ENCODE assay signal across 9 cellular contexts in genomic region chr12:11729008-11729407, GRCh38.
A peak's percentile ranks its signal among the peaks of the same experiment; 100 is the strongest.
DNase-seq lines count a peak whose midpoint lies in the region; ATAC-seq, FAIRE-seq and TF ChIP-seq lines count a peak whose summit lies in the region.
"Had no signal": no experiment of that assay in that cellular context is flagged by ENCODE, and none has a peak within 500 bp of the region (broad histone marks: within the 10 kb centered on the region; RNA-seq: fewer than 3 reads in every experiment).

No MANE protein-coding gene starts in this region.

- peaks cover 91% of the 10 kb centered on the region for H3K4me1 ChIP-seq in body of pancreas
- H3K4me1 ChIP-seq in pancreas: peaks cover 44 to 80% (median 58%) of the 10 kb centered on the region in 3 donors
- peaks cover 49% of the 10 kb centered on the region for H3K4me1 ChIP-seq in vagina

- no peak for TF ChIP-seq CTCF in GM12865 (IDR thresholded peaks at IDR 0.05; ENCODE audit: insufficient read depth, low read depth, low read length, missing control alignments)
- no peak for TF ChIP-seq CTCF in body of pancreas (IDR thresholded peaks at IDR 0.05)
- no peak for TF ChIP-seq CTCF in pancreas (IDR thresholded peaks at IDR 0.05)
- no peak for TF ChIP-seq CTCF in vagina (IDR thresholded peaks at IDR 0.05)

- WGBS in body of pancreas, 2 donors: 12 to 13% methylated on average over 4 of the region's 4 CpGs
- 8 to 11% methylated on average over 4 of the region's 4 CpGs for WGBS in pancreas, 2 donors

- peak overlapping the region; percentile 82 to 90 (median 85) for H3K27ac ChIP-seq in body of pancreas
- peak overlapping the region; percentile 49 to 86 (median 70) for H3K27ac ChIP-seq in pancreas
- H3K27ac ChIP-seq in vagina: no peak overlapping the region
- H3K27ac ChIP-seq: ovary had no signal

- DNase-seq in GM12865 (ENCODE audit: low read depth): peak; percentile 78
- peak; percentile 65 for DNase-seq in Jurkat, Clone E6-1 (ENCODE audit: low read depth, low spot score)
- DNase-seq in body of pancreas: peak; percentile 90 to 96 (median 94)
- peak; percentile 78 to 93 (median 90) for DNase-seq in pancreas
- DNase-seq in vagina (ENCODE audit: extremely low spot score in 2 of 2): no peak
- DNase-seq in left cardiac atrium: no peak
- no peak for DNase-seq in GM03348 (ENCODE audit: low spot score)
- DNase-seq: ovary had no signal

- H3K4me3 ChIP-seq in GM12865 (ENCODE audit: low read depth, low read length) (no peak overlapping the region), body of pancreas (no peak overlapping the region), pancreas (no peak overlapping the region), vagina (no peak overlapping the region)
- no peak overlapping the region for H3K4me3 ChIP-seq in Jurkat, Clone E6-1 (ENCODE audit: low read length)
- H3K4me3 ChIP-seq: ovary had no signal

- FAIRE-seq in pancreas (lab: Jason Lieb, UNC): no peak

- ATAC-seq in body of pancreas: peak; percentile 83
- ATAC-seq in pancreas: peak; percentile 73 to 84 (median 82)
- no peak for ATAC-seq in left cardiac atrium
- ATAC-seq in GM21717 (IDR thresholded peaks at IDR 0.05; ENCODE audit: unreplicated experiment): no peak

- intact Hi-C loops in body of pancreas (cut with DNase I): no loop called here
- intact Hi-C loops in pancreas (cut with DNase I): no loop called here
- intact Hi-C loops in vagina (cut with DNase I): no loop called here
- intact Hi-C loops in left cardiac atrium (cut with DNase I): no loop called here

- H3K27me3 ChIP-seq in body of pancreas: no peaks in the 10 kb centered on the region
- no peaks in the 10 kb centered on the region for H3K27me3 ChIP-seq in pancreas
- no peaks in the 10 kb centered on the region for H3K27me3 ChIP-seq in vagina
- H3K27me3 ChIP-seq: ovary had no signal

- H3K9me3 ChIP-seq in body of pancreas (no peaks in the 10 kb centered on the region), pancreas (no peaks in the 10 kb centered on the region), vagina (no peaks in the 10 kb centered on the region)
- H3K9me3 ChIP-seq: ovary had no signal

- H3K36me3 ChIP-seq in body of pancreas (replicated peaks in 1 of 2; ENCODE audit: insufficient read depth in 1 of 2, low read depth in 2 of 2) (no peaks in the 10 kb centered on the region), pancreas (no peaks in the 10 kb centered on the region), vagina (no peaks in the 10 kb centered on the region)
- H3K36me3 ChIP-seq: ovary had no signal

- TF ChIP-seq POLR2A in body of pancreas (IDR thresholded peaks at IDR 0.05) (no peak), vagina (IDR thresholded peaks at IDR 0.05) (no peak)

Comparison
In these comparisons a context has a peak if more than half of its experiments do, and no peak if none do; other contexts are left out.
1. DNase-seq: peak in GM12865 (single experiment), Jurkat, Clone E6-1 (single experiment), body of pancreas (4 of 4) and pancreas (6 of 6); none in vagina (0 of 2), left cardiac atrium (single experiment) and GM03348 (single experiment).
2. ATAC-seq: peak in body of pancreas (single experiment) and pancreas (4 of 4); none in left cardiac atrium (0 of 2) and GM21717 (single experiment).